In the genomic region with DNA sequence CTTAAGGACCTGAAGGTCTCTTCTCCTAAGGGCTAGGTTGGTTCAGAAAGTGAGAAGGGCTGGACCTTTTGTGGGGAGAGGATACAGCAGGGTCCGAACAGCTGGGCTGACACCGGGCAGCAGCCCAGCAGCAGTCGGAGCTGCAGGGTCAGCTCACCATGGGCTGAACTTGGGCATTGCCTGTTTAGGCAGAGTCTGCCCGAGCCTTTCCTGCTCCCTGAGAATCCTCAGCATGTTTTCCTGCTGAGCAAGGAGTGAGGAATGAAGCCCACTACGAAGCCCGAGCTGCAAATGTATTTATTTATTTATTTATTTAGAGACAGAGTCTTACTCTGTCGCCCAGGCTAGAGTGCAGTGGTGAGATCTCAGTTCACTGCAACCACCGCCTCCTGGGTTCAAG, we compare ENCODE assay signal across 1 cellular context.
TF ChIP-seq lines count a peak whose summit lies in the region.

No MANE protein-coding gene starts in this region.

TF ChIP-seq in HepG2, 621 proteins besides CTCF, POLR2A, EP300 and RAD21 (continued from another document):
- TF ChIP-seq, protein P1, sequence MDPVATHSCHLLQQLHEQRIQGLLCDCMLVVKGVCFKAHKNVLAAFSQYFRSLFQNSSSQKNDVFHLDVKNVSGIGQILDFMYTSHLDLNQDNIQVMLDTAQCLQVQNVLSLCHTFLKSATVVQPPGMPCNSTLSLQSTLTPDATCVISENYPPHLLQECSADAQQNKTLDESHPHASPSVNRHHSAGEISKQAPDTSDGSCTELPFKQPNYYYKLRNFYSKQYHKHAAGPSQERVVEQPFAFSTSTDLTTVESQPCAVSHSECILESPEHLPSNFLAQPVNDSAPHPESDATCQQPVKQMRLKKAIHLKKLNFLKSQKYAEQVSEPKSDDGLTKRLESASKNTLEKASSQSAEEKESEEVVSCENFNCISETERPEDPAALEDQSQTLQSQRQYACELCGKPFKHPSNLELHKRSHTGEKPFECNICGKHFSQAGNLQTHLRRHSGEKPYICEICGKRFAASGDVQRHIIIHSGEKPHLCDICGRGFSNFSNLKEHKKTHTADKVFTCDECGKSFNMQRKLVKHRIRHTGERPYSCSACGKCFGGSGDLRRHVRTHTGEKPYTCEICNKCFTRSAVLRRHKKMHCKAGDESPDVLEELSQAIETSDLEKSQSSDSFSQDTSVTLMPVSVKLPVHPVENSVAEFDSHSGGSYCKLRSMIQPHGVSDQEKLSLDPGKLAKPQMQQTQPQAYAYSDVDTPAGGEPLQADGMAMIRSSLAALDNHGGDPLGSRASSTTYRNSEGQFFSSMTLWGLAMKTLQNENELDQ (CRISPR knock-in tag; IDR thresholded peaks at IDR 0.05; ENCODE audit: borderline replicate concordance): no peak
- TF ChIP-seq, protein P2, sequence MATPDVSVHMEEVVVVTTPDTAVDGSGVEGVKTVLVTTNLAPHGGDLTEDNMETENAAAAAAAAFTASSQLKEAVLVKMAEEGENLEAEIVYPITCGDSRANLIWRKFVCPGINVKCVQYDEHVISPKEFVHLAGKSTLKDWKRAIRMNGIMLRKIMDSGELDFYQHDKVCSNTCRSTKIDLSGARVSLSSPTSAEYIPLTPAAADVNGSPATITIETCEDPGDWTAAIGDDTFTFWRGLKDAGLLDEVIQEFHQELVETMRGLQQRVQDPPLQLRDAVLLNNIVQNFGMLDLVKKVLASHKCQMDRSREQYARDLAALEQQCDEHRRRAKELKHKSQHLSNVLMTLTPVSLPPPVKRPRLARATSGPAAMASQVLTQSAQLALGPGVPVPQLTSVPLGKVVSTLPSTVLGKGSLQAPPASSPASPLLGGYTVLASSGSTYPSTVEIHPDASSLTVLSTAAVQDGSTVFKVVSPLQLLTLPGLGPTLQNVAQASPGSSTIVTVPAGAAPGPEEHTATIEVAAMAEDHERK (CRISPR knock-in tag; IDR thresholded peaks at IDR 0.05; ENCODE audit: low read depth): no peak
- TF ChIP-seq ELF4 (CRISPR knock-in tag; IDR thresholded peaks at IDR 0.05; ENCODE audit: borderline replicate concordance) (no peak), ZNF558 (CRISPR knock-in tag; IDR thresholded peaks at IDR 0.05; ENCODE audit: borderline replicate concordance) (no peak), ZSCAN12 (CRISPR knock-in tag; IDR thresholded peaks at IDR 0.05) (no peak), ZNF562 (CRISPR knock-in tag; IDR thresholded peaks at IDR 0.05; ENCODE audit: borderline replicate concordance) (no peak), SP2 (CRISPR knock-in tag; IDR thresholded peaks at IDR 0.05) (no peak), LCORL (IDR thresholded peaks at IDR 0.05) (no peak), LCORL (CRISPR knock-in tag; IDR thresholded peaks at IDR 0.05) (no peak), ZNF451 (CRISPR knock-in tag; IDR thresholded peaks at IDR 0.05) (no peak)
- TF ChIP-seq, protein P3, sequence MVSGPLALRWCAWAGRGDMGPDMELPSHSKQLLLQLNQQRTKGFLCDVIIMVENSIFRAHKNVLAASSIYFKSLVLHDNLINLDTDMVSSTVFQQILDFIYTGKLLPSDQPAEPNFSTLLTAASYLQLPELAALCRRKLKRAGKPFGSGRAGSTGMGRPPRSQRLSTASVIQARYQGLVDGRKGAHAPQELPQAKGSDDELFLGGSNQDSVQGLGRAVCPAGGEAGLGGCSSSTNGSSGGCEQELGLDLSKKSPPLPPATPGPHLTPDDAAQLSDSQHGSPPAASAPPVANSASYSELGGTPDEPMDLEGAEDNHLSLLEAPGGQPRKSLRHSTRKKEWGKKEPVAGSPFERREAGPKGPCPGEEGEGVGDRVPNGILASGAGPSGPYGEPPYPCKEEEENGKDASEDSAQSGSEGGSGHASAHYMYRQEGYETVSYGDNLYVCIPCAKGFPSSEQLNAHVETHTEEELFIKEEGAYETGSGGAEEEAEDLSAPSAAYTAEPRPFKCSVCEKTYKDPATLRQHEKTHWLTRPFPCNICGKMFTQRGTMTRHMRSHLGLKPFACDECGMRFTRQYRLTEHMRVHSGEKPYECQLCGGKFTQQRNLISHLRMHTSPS (CRISPR knock-in tag; IDR thresholded peaks at IDR 0.05; ENCODE audit: low read depth): no peak
- TF ChIP-seq, protein P4, sequence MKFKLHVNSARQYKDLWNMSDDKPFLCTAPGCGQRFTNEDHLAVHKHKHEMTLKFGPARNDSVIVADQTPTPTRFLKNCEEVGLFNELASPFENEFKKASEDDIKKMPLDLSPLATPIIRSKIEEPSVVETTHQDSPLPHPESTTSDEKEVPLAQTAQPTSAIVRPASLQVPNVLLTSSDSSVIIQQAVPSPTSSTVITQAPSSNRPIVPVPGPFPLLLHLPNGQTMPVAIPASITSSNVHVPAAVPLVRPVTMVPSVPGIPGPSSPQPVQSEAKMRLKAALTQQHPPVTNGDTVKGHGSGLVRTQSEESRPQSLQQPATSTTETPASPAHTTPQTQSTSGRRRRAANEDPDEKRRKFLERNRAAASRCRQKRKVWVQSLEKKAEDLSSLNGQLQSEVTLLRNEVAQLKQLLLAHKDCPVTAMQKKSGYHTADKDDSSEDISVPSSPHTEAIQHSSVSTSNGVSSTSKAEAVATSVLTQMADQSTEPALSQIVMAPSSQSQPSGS (CRISPR knock-in tag; IDR thresholded peaks at IDR 0.05): no peak
